Comparison of ENCODE assay signal across 8 cellular contexts in genomic region chr21:34889287-34889536, GRCh38.
DNase-seq lines count a peak whose midpoint lies in the region; ATAC-seq and TF ChIP-seq lines count a peak whose summit lies in the region.

No MANE protein-coding gene starts in this region.

- peak overlapping the region; percentile 52 for H3K4me3 ChIP-seq in BE2C (ENCODE audit: low read depth, low read length)
- peak overlapping the region; percentile 70 for H3K4me3 ChIP-seq in MG63
- peak overlapping the region; percentile 87 for H3K4me3 ChIP-seq in endodermal cell (ENCODE audit: low read length)
- H3K4me3 ChIP-seq in muscle layer of duodenum (ENCODE audit: low read depth in 1 of 2, low read length in 2 of 2), result peak overlapping the region; percentile 61 to 73
- peak overlapping the region; percentile 61 to 92 (median 66) for H3K4me3 ChIP-seq in upper lobe of left lung

- TF ChIP-seq EP300 in upper lobe of left lung (IDR thresholded peaks at IDR 0.05), result no peak

- no peak for DNase-seq in BE2C
- peak; percentile 69 for DNase-seq in MG63
- peak; percentile 50 to 58 for DNase-seq in activated CD4-positive, alpha-beta T cell treated with anti-CD3 and anti-CD28 coated beads, Interleukin-2, amount 50 U/mL, for 24 hours (ENCODE audit: low read depth in 1 of 2, low spot score in 1 of 2)
- DNase-seq in endodermal cell, result peak; percentile 77
- DNase-seq in upper lobe of left lung, result peak; percentile 53 to 94

- H3K27me3 ChIP-seq in BE2C, result peaks cover 76% of the 10 kb centered on the region
- no peaks in the 10 kb centered on the region for H3K27me3 ChIP-seq in MG63
- peaks cover 73% of the 10 kb centered on the region for H3K27me3 ChIP-seq in endodermal cell (ENCODE audit: control insufficient read depth, insufficient read depth, low read length, poor library complexity, severe bottlenecking)
- peaks cover 14% of the 10 kb centered on the region for H3K27me3 ChIP-seq in muscle layer of duodenum (ENCODE audit: low read depth, low read length)
- H3K27me3 ChIP-seq in upper lobe of left lung, result peaks cover 0 to 7% (median 5%) of the 10 kb centered on the region in 4 donors

- ATAC-seq in GM21515 (IDR thresholded peaks at IDR 0.05; ENCODE audit: unreplicated experiment) (peak; percentile 14), upper lobe of left lung (ENCODE audit: low FRiP score in 2 of 2) (no peak), GM19452 (IDR thresholded peaks at IDR 0.05; ENCODE audit: unreplicated experiment) (no peak)

- no peaks in the 10 kb centered on the region for H3K9me3 Mint-ChIP-seq in endodermal cell

- H3K4me1 ChIP-seq in BE2C (no peaks in the 10 kb centered on the region), endodermal cell (ENCODE audit: control insufficient read depth, insufficient read depth, low read length) (peaks cover 8% of the 10 kb centered on the region), muscle layer of duodenum (ENCODE audit: control insufficient read depth in 1 of 2, insufficient read depth in 2 of 2, low read length in 2 of 2) (peaks cover 0 to 23% of the 10 kb centered on the region in 2 donors), upper lobe of left lung (peaks cover 9 to 40% (median 18%) of the 10 kb centered on the region in 4 donors)

- TF ChIP-seq POLR2A in upper lobe of left lung (IDR thresholded peaks at IDR 0.05), result no peak

- peaks cover 30% of the 10 kb centered on the region for H3K4me1 Mint-ChIP-seq in endodermal cell

- H3K9me3 ChIP-seq in BE2C (no peaks in the 10 kb centered on the region; the same call in 1 of the 2 replicates), MG63 (no peaks in the 10 kb centered on the region), endodermal cell (ENCODE audit: control insufficient read depth, low read length) (no peaks in the 10 kb centered on the region), muscle layer of duodenum (ENCODE audit: control insufficient read depth in 1 of 2, low read length in 2 of 2) (no peaks in the 10 kb centered on the region), upper lobe of left lung (no peaks in the 10 kb centered on the region)

- peak overlapping the region; percentile 68 for H3K4me3 Mint-ChIP-seq in endodermal cell

- no peaks in the 10 kb centered on the region for H3K36me3 Mint-ChIP-seq in endodermal cell (ENCODE audit: low read depth)

- H3K9ac ChIP-seq in endodermal cell (ENCODE audit: extremely low read depth, low read length, poor library complexity, severe bottlenecking), result peak overlapping the region; percentile 47

- 0% methylated on average over 6 to 31 of the region's 31 CpGs for WGBS in endodermal cell (ENCODE audit: insufficient coverage in 1 of 2, insufficient read length in 1 of 2), 2 experiments
- WGBS in upper lobe of left lung, 2 donors, result 0% methylated on average over 8 of the region's 31 CpGs; no CpG with 5 or more reads in 1 of the 2 donors

- peak overlapping the region; percentile 95 for H3K27ac Mint-ChIP-seq in endodermal cell

- H3K36me3 ChIP-seq in BE2C, result no peaks in the 10 kb centered on the region
- peaks cover 17% of the 10 kb centered on the region for H3K36me3 ChIP-seq in MG63
- H3K36me3 ChIP-seq in endodermal cell (ENCODE audit: control insufficient read depth, insufficient read depth, low read length), result no peaks in the 10 kb centered on the region
- H3K36me3 ChIP-seq in muscle layer of duodenum (ENCODE audit: control insufficient read depth in 1 of 2, insufficient read depth in 2 of 2, low read length in 2 of 2), result no peaks in the 10 kb centered on the region
- no peaks in the 10 kb centered on the region for H3K36me3 ChIP-seq in upper lobe of left lung

- TF ChIP-seq CTCF in BE2C (IDR thresholded peaks at IDR 0.05; ENCODE audit: low read depth, low read length) (no peak), endodermal cell (conservative IDR thresholded peaks at IDR 0.05) (no peak), upper lobe of left lung (IDR thresholded peaks at IDR 0.05) (no peak)

- H3K27ac ChIP-seq in endodermal cell (ENCODE audit: low read depth, low read length) (no peak overlapping the region), muscle layer of duodenum (ENCODE audit: low read length) (peak overlapping the region; percentile 63), upper lobe of left lung (peak overlapping the region; percentile 93 to 98 (median 94))

- H3K27me3 Mint-ChIP-seq in endodermal cell (ENCODE audit: insufficient read depth), result peaks cover 70% of the 10 kb centered on the region
